Comparison of ENCODE assay signal across 23 cellular contexts in genomic region chr10:11425672-11426071, GRCh38.
DNase-seq lines count a peak whose midpoint lies in the region; ATAC-seq and TF ChIP-seq lines count a peak whose summit lies in the region.
"Had no signal": no experiment of that assay in that cellular context is flagged by ENCODE, and none has a peak within 500 bp of the region (broad histone marks: within the 10 kb centered on the region; RNA-seq: fewer than 3 reads in every experiment).

No MANE protein-coding gene starts in this region.

- peak overlapping the region; percentile 19 for H3K27ac Mint-ChIP-seq in central memory CD8-positive, alpha-beta T cell (ENCODE audit: low read depth)
- H3K27ac Mint-ChIP-seq: activated CD8-positive, alpha-beta T cell treated with anti-CD3 and anti-CD28 coated beads for 36 hours; stimulated activated naive B cell treated with anti-CD40 and anti-IgM and Interleukin-4, amounts not matched to agents 10 μg/mL and 1 μg/mL and 100 μg/mL, for 72 hours had no signal

- peak overlapping the region; percentile 21; the same call in 1 of the 2 replicates for H3K4me2 ChIP-seq in BLaER1

- intact Hi-C loops in gastrocnemius medialis (cut with DNase I; ENCODE audit: low total_unique reads): no loop called here

- H3K27me3 Mint-ChIP-seq in central memory CD8-positive, alpha-beta T cell: no peaks in the 10 kb centered on the region
- H3K27me3 Mint-ChIP-seq: activated CD8-positive, alpha-beta T cell treated with anti-CD3 and anti-CD28 coated beads for 36 hours; stimulated activated naive B cell treated with anti-CD40 and anti-IgM and Interleukin-4, amounts not matched to agents 10 μg/mL and 1 μg/mL and 100 μg/mL, for 72 hours had no signal

- no peak for TF ChIP-seq CTCF in AG10803 (conservative IDR thresholded peaks at IDR 0.05; ENCODE audit: low read length)
- TF ChIP-seq CTCF in gastrocnemius medialis (IDR thresholded peaks at IDR 0.05 in 4 of 5, conservative IDR thresholded peaks at IDR 0.05 in 1 of 5): no peak

- H3K4me3 Mint-ChIP-seq in central memory CD8-positive, alpha-beta T cell: no peak overlapping the region
- H3K4me3 Mint-ChIP-seq: activated CD8-positive, alpha-beta T cell treated with anti-CD3 and anti-CD28 coated beads for 36 hours; stimulated activated naive B cell treated with anti-CD40 and anti-IgM and Interleukin-4, amounts not matched to agents 10 μg/mL and 1 μg/mL and 100 μg/mL, for 72 hours had no signal

- no peak overlapping the region for H3K9ac ChIP-seq in BLaER1

- no peaks in the 10 kb centered on the region for H3K27me3 ChIP-seq in BLaER1
- no peaks in the 10 kb centered on the region for H3K27me3 ChIP-seq in gastrocnemius medialis
- H3K27me3 ChIP-seq: sigmoid colon, SJSA1, suprapubic skin had no signal

- peaks cover 26% of the 10 kb centered on the region for H3K9me3 ChIP-seq in BLaER1
- peaks cover 38% of the 10 kb centered on the region for H3K9me3 ChIP-seq in KOPT-K1 (ENCODE audit: insufficient read depth, low read length, poor library complexity, severe bottlenecking)
- H3K9me3 ChIP-seq in gastrocnemius medialis: no peaks in the 10 kb centered on the region
- H3K9me3 ChIP-seq: prostate gland, SJSA1 had no signal

- H3K36me3 ChIP-seq in BLaER1: no peaks in the 10 kb centered on the region
- H3K36me3 ChIP-seq in KOPT-K1 (ENCODE audit: insufficient read depth, low read length): no peaks in the 10 kb centered on the region
- H3K36me3 ChIP-seq in gastrocnemius medialis: no peaks in the 10 kb centered on the region
- H3K36me3 ChIP-seq: prostate gland, sigmoid colon, SJSA1, suprapubic skin had no signal

- H3K9me3 Mint-ChIP-seq in central memory CD8-positive, alpha-beta T cell: peaks cover 9% of the 10 kb centered on the region

- H4K20me1 ChIP-seq in BLaER1: no peaks in the 10 kb centered on the region

- no peak overlapping the region for H3K4me3 ChIP-seq in AG10803 (ENCODE audit: low read length)
- H3K4me3 ChIP-seq in BLaER1: no peak overlapping the region
- no peak overlapping the region for H3K4me3 ChIP-seq in gastrocnemius medialis
- H3K4me3 ChIP-seq: prostate gland, sigmoid colon, SJSA1, suprapubic skin had no signal

- no peak for TF ChIP-seq POLR2A in gastrocnemius medialis (IDR thresholded peaks at IDR 0.05)

- DNase-seq in AG10803 (ENCODE audit: low read depth) (peak; percentile 4), gastrocnemius medialis (no peak), NCI-H774 (lab: John Stamatoyannopoulos, UW) (no peak)
- DNase-seq in central memory CD8-positive, alpha-beta T cell (ENCODE audit: low spot score in 2 of 2): no peak
- DNase-seq: activated CD4-positive, CD25-positive, alpha-beta regulatory T cell treated with anti-CD3 and anti-CD28 coated beads, Interleukin-2, amount 50 U/mL, for 72 hours; activated CD8-positive, alpha-beta T cell treated with anti-CD3 and anti-CD28 coated beads for 36 hours; activated effector memory CD4-positive, alpha-beta T cell treated with anti-CD3 and anti-CD28 coated beads, Interleukin-2, amount 50 U/mL, for 16 hours; activated T-cell treated with anti-CD3 and anti-CD28 coated beads for 4 hours; GOT3; hypothalamus; left colon; mammary epithelial cell; NCI-H2171 treated with DMSO at 0.1 percent for 48 hours; NCI-H524 treated with DMSO at 0.1 percent for 48 hours; sigmoid colon; stimulated activated naive B cell treated with anti-CD40 and anti-IgM and Interleukin-4, amounts not matched to agents 10 μg/mL and 1 μg/mL and 100 μg/mL, for 72 hours had no signal

- in situ Hi-C loops in gastrocnemius medialis (cut with MboI; ENCODE audit: low sequenced_read_pairs in 4 of 4): no loop called here

- peaks cover 2% of the 10 kb centered on the region for H3K36me3 Mint-ChIP-seq in central memory CD8-positive, alpha-beta T cell (ENCODE audit: insufficient read depth)

- H3K4me1 ChIP-seq in BLaER1 (peaks cover 12% of the 10 kb centered on the region), gastrocnemius medialis (no peaks in the 10 kb centered on the region)
- H3K4me1 ChIP-seq: prostate gland, SJSA1, suprapubic skin had no signal

- H3K27ac ChIP-seq in BLaER1: no peak overlapping the region
- H3K27ac ChIP-seq in KOPT-K1 (ENCODE audit: low read depth, low read length, poor library complexity, severe bottlenecking): peak overlapping the region; percentile 39
- no peak overlapping the region for H3K27ac ChIP-seq in gastrocnemius medialis
- H3K27ac ChIP-seq: prostate gland, sigmoid colon, SJSA1, suprapubic skin had no signal

- H3K4me1 Mint-ChIP-seq in central memory CD8-positive, alpha-beta T cell: peaks cover 16% of the 10 kb centered on the region

- ATAC-seq in central memory CD8-positive, alpha-beta T cell (replicated peaks; ENCODE audit: extremely low read depth, poor library complexity, severe bottlenecking): peak; percentile 56
- ATAC-seq in SK-N-SH treated with all-trans-retinoic acid at 6 μM for 48 hours (no peak), gastrocnemius medialis (no peak)
- ATAC-seq: activated CD8-positive, alpha-beta T cell treated with anti-CD3 and anti-CD28 coated beads for 36 hours; HepG2; left colon; stimulated activated naive B cell treated with anti-CD40 and anti-IgM and Interleukin-4, amounts not matched to agents 10 μg/mL and 1 μg/mL and 100 μg/mL, for 72 hours had no signal

TF ChIP-seq in SK-N-SH treated with all-trans-retinoic acid at 6 μM for 48 hours, 23 proteins besides CTCF, POLR2A, EP300 and RAD21 (continues in another document):
- TF ChIP-seq BACH2 (CRISPR knock-in tag; IDR thresholded peaks at IDR 0.05; ENCODE audit: borderline replicate concordance) (no peak), RARB (CRISPR knock-in tag; IDR thresholded peaks at IDR 0.05) (no peak), CSRNP3 (CRISPR knock-in tag; IDR thresholded peaks at IDR 0.05) (no peak), TCF4 (CRISPR knock-in tag; IDR thresholded peaks at IDR 0.05; ENCODE audit: borderline replicate concordance) (no peak), ZNF565 (CRISPR knock-in tag; conservative IDR thresholded peaks at IDR 0.05; ENCODE audit: low read depth) (no peak), ISL1 (CRISPR knock-in tag; IDR thresholded peaks at IDR 0.05) (no peak), PATZ1 (CRISPR knock-in tag; IDR thresholded peaks at IDR 0.05; ENCODE audit: borderline replicate concordance) (no peak), ZNF8 (CRISPR knock-in tag; IDR thresholded peaks at IDR 0.05) (no peak), ZFP3 (CRISPR knock-in tag; IDR thresholded peaks at IDR 0.05) (no peak), ESRRG (CRISPR knock-in tag; IDR thresholded peaks at IDR 0.05) (no peak), OSR1 (CRISPR knock-in tag; IDR thresholded peaks at IDR 0.05) (no peak), PPARA (CRISPR knock-in tag; IDR thresholded peaks at IDR 0.05; ENCODE audit: borderline replicate concordance) (no peak), TSHZ2 (CRISPR knock-in tag; IDR thresholded peaks at IDR 0.05) (no peak)
